ENCODE assay signal across 12 cellular contexts in genomic region chr19:55620410-55620809, GRCh38. TPM values are rescaled to one million over a fixed set of nuclear protein-coding genes. Genes with fewer than 3 reads are reported as not detected.
DNase-seq lines count a peak whose midpoint lies in the region; ATAC-seq and TF ChIP-seq lines count a peak whose summit lies in the region.
"Had no signal": no experiment of that assay in that cellular context is flagged by ENCODE, and none has a peak within 500 bp of the region (broad histone marks: within the 10 kb centered on the region; RNA-seq: fewer than 3 reads in every experiment).

No MANE protein-coding gene starts in this region.

- ATAC-seq in left colon (no peak), GM19397 (IDR thresholded peaks at IDR 0.05; ENCODE audit: unreplicated experiment) (no peak), GM18498 (IDR thresholded peaks at IDR 0.05; ENCODE audit: unreplicated experiment) (no peak)

- no peaks in the 10 kb centered on the region for H3K9me3 ChIP-seq in MG63
- H3K9me3 ChIP-seq: SJCRH30 had no signal

- no peak for TF ChIP-seq CTCF in CD14-positive monocyte (IDR thresholded peaks at IDR 0.05)
- no peak for TF ChIP-seq CTCF in nephron progenitor cell (IDR thresholded peaks at IDR 0.05)

- H3K9me3 Mint-ChIP-seq in CD14-positive monocyte (peaks cover 0 to 4% (median 0%) of the 10 kb centered on the region in 7 donors), nephron progenitor cell (no peaks in the 10 kb centered on the region)

- H3K4me3 Mint-ChIP-seq in CD14-positive monocyte (peak overlapping the region; percentile 62 to 76), nephron progenitor cell (no peak overlapping the region)

- peaks cover 28% of the 10 kb centered on the region for H3K36me3 ChIP-seq in MG63

- peak overlapping the region; percentile 89 to 97 (median 93) for H3K27ac Mint-ChIP-seq in CD14-positive monocyte
- H3K27ac Mint-ChIP-seq in nephron progenitor cell, result peak overlapping the region; percentile 68

- intact Hi-C loops in CD14-positive monocyte (cut with micrococcal nuclease) (loop anchor here (2.0 to 5.0 kb wide), 2 partner anchors 14 to 33 kb away; no protein-coding TSS in a partner anchor), left colon (cut with DNase I, micrococcal nuclease) (no loop called here)

- H3K27me3 Mint-ChIP-seq in CD14-positive monocyte (ENCODE audit: low read depth in 3 of 3) (peaks cover 0 to 8% (median 1%) of the 10 kb centered on the region in 3 donors), nephron progenitor cell (ENCODE audit: low read depth, poor library complexity) (no peaks in the 10 kb centered on the region)

- H3K4me1 Mint-ChIP-seq in CD14-positive monocyte (peaks cover 62% of the 10 kb centered on the region), nephron progenitor cell (peaks cover 23% of the 10 kb centered on the region)

- DNase-seq in CD14-positive monocyte (ENCODE audit: low spot score) (peak; percentile 86), KG1 (lab: John Stamatoyannopoulos, UW) (peak; percentile 8), nephron progenitor cell (no peak), MG63 (no peak), left colon (no peak)
- peak; percentile 66 for DNase-seq in activated CD8-positive, alpha-beta memory T cell treated with anti-CD3 and anti-CD28 coated beads for 24 hours
- DNase-seq: COR-L47, NCI-H1694, NCI-H526, SJCRH30 had no signal

- no peak overlapping the region for H3K4me3 ChIP-seq in MG63
- H3K4me3 ChIP-seq: SJCRH30 had no signal

- H3K27me3 ChIP-seq in MG63, result no peaks in the 10 kb centered on the region
- H3K27me3 ChIP-seq: SJCRH30 had no signal

- H3K36me3 Mint-ChIP-seq in CD14-positive monocyte (peaks cover 19 to 36% of the 10 kb centered on the region in 2 donors), nephron progenitor cell (ENCODE audit: low read depth) (peaks cover 40% of the 10 kb centered on the region)

RNA-seq across cellular contexts. Expression of gene ZNF784, which starts 4.0 kb away (rescaled TPM):
- 1 to 10 TPM; 1.5 to 2.4 TPM for polyA plus RNA-seq in CD14-positive monocyte
- total RNA-seq in MG63 (2014; rRNA removed; shearing (Covaris generic); ENCODE audit: low replicate concordance), result 9.0 and 12.6 TPM in 2 replicates
- 10 to 100 TPM in 1 of 2 donors, 1 to 10 TPM in 1; 8.6 to 11.6 TPM for total RNA-seq in left colon

RNA-seq across cellular contexts. Expression of gene ZNF865, which starts 15.0 kb away (rescaled TPM):
- polyA plus RNA-seq in CD14-positive monocyte, result under 1 TPM; 0.03 to 0.07 TPM
- total RNA-seq in MG63 (2014; rRNA removed; shearing (Covaris generic); ENCODE audit: low replicate concordance), result 0.66 and 0.69 TPM in 2 replicates
- total RNA-seq in left colon, result 10 to 100 TPM; 13.0 to 13.6 TPM

RNA-seq across cellular contexts. Expression of gene ZNF524, which starts 20.3 kb away (rescaled TPM):
- polyA plus RNA-seq in CD14-positive monocyte, result 10 to 100 TPM; 41.8 to 45.7 TPM
- 7.9 and 22.4 TPM in 2 replicates for total RNA-seq in MG63 (2014; rRNA removed; shearing (Covaris generic); ENCODE audit: low replicate concordance)
- total RNA-seq in left colon, result 10 to 100 TPM; 26.6 to 36.4 TPM

RNA-seq across cellular contexts. Expression of gene ZNF580, which starts 20.4 kb away (rescaled TPM):
- 10 to 100 TPM in 1 of 2 donors, 1 to 10 TPM in 1; 9.7 to 10.7 TPM for polyA plus RNA-seq in CD14-positive monocyte
- 7.5 and 8.0 TPM in 2 replicates for total RNA-seq in MG63 (2014; rRNA removed; shearing (Covaris generic); ENCODE audit: low replicate concordance)
- total RNA-seq in left colon, result 10 to 100 TPM; 22.5 to 23.3 TPM

RNA-seq across cellular contexts. Expression of gene FIZ1, which starts 21.1 kb away (rescaled TPM):
- 1 to 10 TPM; 1.2 to 1.6 TPM for polyA plus RNA-seq in CD14-positive monocyte
- total RNA-seq in MG63 (2014; rRNA removed; shearing (Covaris generic); ENCODE audit: low replicate concordance), result 2.9 and 4.0 TPM in 2 replicates
- 10 to 100 TPM; 14.7 to 15.5 TPM for total RNA-seq in left colon

Comparison
In these comparisons a context has a peak if more than half of its experiments do, and no peak if none do; other contexts are left out.
1. DNase-seq: peak in CD14-positive monocyte (single experiment), KG1 (single experiment) and activated CD8-positive, alpha-beta memory T cell treated with anti-CD3 and anti-CD28 coated beads for 24 hours (single experiment); none in nephron progenitor cell (single experiment), MG63 (single experiment) and left colon (0 of 2).
2. intact Hi-C loops: an anchor here in CD14-positive monocyte (2.0 to 5.0 kb wide); none called in left colon.